ENCODE assay signal across 2 cellular contexts in genomic region chr21:29092102-29092959, GRCh38.
TF ChIP-seq lines count a peak whose summit lies in the region.

No MANE protein-coding gene starts in this region.

TF ChIP-seq in K562, 482 proteins besides CTCF, POLR2A, EP300 and RAD21:
- TF ChIP-seq FOSL1 (tag; conservative IDR thresholded peaks at IDR 0.05): peak; percentile 59; the same call in 1 of the 2 replicates
- TF ChIP-seq DEAF1 (CRISPR knock-in tag; IDR thresholded peaks at IDR 0.05): 0 out of 2 replicates have a peak, but pooled peaks have one; percentile 38
- no peak for TF ChIP-seq POLR2AphosphoS5 (IDR thresholded peaks at IDR 0.05; ENCODE audit: control insufficient read depth, insufficient read depth, low read depth, low read length)
- no peak for TF ChIP-seq ZNF77 (CRISPR knock-in tag; IDR thresholded peaks at IDR 0.05)
- TF ChIP-seq JUND (IDR thresholded peaks at IDR 0.05; ENCODE audit: borderline replicate concordance, low read depth, low read length): peak; percentile 29; the same call in 1 of the 2 replicates
- TF ChIP-seq JUND (tag; IDR thresholded peaks at IDR 0.05; ENCODE audit: borderline replicate concordance, low read depth, low read length): no peak
- peak; percentile 83 for TF ChIP-seq ZNF384 (IDR thresholded peaks at IDR 0.05; ENCODE audit: low read depth, low read length)
- TF ChIP-seq DPF2 (IDR thresholded peaks at IDR 0.05): 0 out of 2 replicates have a peak, but pooled peaks have one; percentile 15
- TF ChIP-seq ARID1B (IDR thresholded peaks at IDR 0.05): 0 out of 2 replicates have a peak, but pooled peaks have one; percentile 9

TF ChIP-seq in liver, 16 proteins besides CTCF, POLR2A, EP300 and RAD21:
- TF ChIP-seq EGR1 (IDR thresholded peaks at IDR 0.05; ENCODE audit: low read depth in 2 of 2) (peak in 1 of 2 donors; percentile 16), FOXA2 (IDR thresholded peaks at IDR 0.05) (no peak), ATF3 (IDR thresholded peaks at IDR 0.05) (peak; percentile 52), YY1 (IDR thresholded peaks at IDR 0.05) (peak; percentile 91), RXRA (IDR thresholded peaks at IDR 0.05) (peak; percentile 87 to 93), REST (IDR thresholded peaks at IDR 0.05) (peak; percentile 86), NR2F2 (IDR thresholded peaks at IDR 0.05) (peak; percentile 68), HNF4G (IDR thresholded peaks at IDR 0.05) (peak; percentile 94), HNF4A (conservative IDR thresholded peaks at IDR 0.05) (peak; percentile 99), MAX (IDR thresholded peaks at IDR 0.05) (peak; percentile 79), GABPA (IDR thresholded peaks at IDR 0.05 in 1 of 2, conservative IDR thresholded peaks at IDR 0.05 in 1 of 2) (no peak), ZBTB33 (IDR thresholded peaks at IDR 0.05) (peak; percentile 91), SP1 (IDR thresholded peaks at IDR 0.05) (peak; percentile 94), JUND (IDR thresholded peaks at IDR 0.05) (peak; percentile 48 to 79), TAF1 (conservative IDR thresholded peaks at IDR 0.05) (peak; percentile 71), FOXA1 (IDR thresholded peaks at IDR 0.05) (peak; percentile 39)
